In the genomic region with DNA sequence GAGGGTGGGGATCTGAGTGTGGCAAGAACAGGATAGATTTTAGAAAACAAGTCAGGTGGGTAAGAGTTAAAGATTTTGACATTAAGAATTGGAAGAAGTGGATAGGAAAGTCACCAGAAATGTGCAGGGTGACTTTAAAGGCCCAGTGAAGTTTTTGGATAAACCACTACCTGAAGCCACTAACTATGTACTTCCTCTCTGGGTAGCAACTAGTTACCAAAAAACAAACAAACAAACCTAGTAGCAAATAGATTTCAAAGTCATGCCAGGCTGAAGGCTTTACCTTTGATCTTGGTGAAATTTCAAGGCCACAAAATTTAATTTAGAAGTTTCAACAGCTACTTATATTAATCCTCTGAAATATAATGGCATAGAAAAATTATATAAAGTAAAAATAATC, we compare ENCODE assay signal across 27 cellular contexts. TPM values are rescaled to one million over a fixed set of nuclear protein-coding genes. Genes with fewer than 3 reads are reported as not detected.
"Had no signal": no experiment of that assay in that cellular context is flagged by ENCODE, and none has a peak within 500 bp of the region (broad histone marks: within the 10 kb centered on the region; RNA-seq: fewer than 3 reads in every experiment).

No MANE protein-coding gene starts in this region.

- H3K4me3 ChIP-seq: coronary artery, heart left ventricle, spleen, testis, transverse colon had no signal

- H3K4me3 Mint-ChIP-seq: natural killer cell; neural crest cell; stimulated activated memory B cell treated with anti-CD40 and anti-IgM and Interleukin-4, amounts not matched to agents 10 μg/mL and 1 μg/mL and 100 μg/mL, for 72 hours; stimulated activated naive CD8-positive, alpha-beta T cell treated with anti-CD3 and anti-CD28 coated beads, Interleukin-15, Interleukin-2, amounts not matched to agents 100 ng/mL and 50 ng/mL, for 24 hours had no signal

- H3K4me1 Mint-ChIP-seq: neural crest cell had no signal

- DNase-seq: effector CD4-positive, alpha-beta T cell; foreskin melanocyte; heart left ventricle; hippocampal formation; kidney glomerular epithelial cell; natural killer cell; posterior cingulate gyrus; spleen; stimulated activated CD4-positive, alpha-beta T cell treated with anti-CD3 and anti-CD28 coated beads, Interleukin-15, amount 100 ng/mL, for 24 hours; stimulated activated CD4-positive, alpha-beta T cell treated with anti-CD3 and anti-CD28 coated beads, Interleukin-1b, Interleukin-23, amount 100 ng/mL, for 48 hours; stimulated activated CD4-positive, alpha-beta T cell treated with anti-CD3 and anti-CD28 coated beads, Interleukin-4, amount 100 ng/mL, for 24 hours; testis; transverse colon had no signal

- H3K4me1 ChIP-seq: heart left ventricle, spleen, testis, transverse colon had no signal

- H3K36me3 Mint-ChIP-seq: natural killer cell; stimulated activated memory B cell treated with anti-CD40 and anti-IgM and Interleukin-4, amounts not matched to agents 10 μg/mL and 1 μg/mL and 100 μg/mL, for 72 hours had no signal

- H3K9me3 Mint-ChIP-seq: natural killer cell; neural crest cell; stimulated activated memory B cell treated with anti-CD40 and anti-IgM and Interleukin-4, amounts not matched to agents 10 μg/mL and 1 μg/mL and 100 μg/mL, for 72 hours; stimulated activated naive CD8-positive, alpha-beta T cell treated with anti-CD3 and anti-CD28 coated beads, Interleukin-15, Interleukin-2, amounts not matched to agents 100 ng/mL and 50 ng/mL, for 24 hours had no signal

- H3K36me3 ChIP-seq: heart left ventricle, spleen, transverse colon had no signal

- ATAC-seq: heart left ventricle; sciatic nerve; stimulated activated memory B cell treated with anti-CD40 and anti-IgM and Interleukin-4, amounts not matched to agents 10 μg/mL and 1 μg/mL and 100 μg/mL, for 72 hours had no signal

- H3K27ac Mint-ChIP-seq: stimulated activated memory B cell treated with anti-CD40 and anti-IgM and Interleukin-4, amounts not matched to agents 10 μg/mL and 1 μg/mL and 100 μg/mL, for 72 hours; stimulated activated naive CD8-positive, alpha-beta T cell treated with anti-CD3 and anti-CD28 coated beads, Interleukin-15, Interleukin-2, amounts not matched to agents 100 ng/mL and 50 ng/mL, for 24 hours had no signal

- H3K27me3 Mint-ChIP-seq: stimulated activated memory B cell treated with anti-CD40 and anti-IgM and Interleukin-4, amounts not matched to agents 10 μg/mL and 1 μg/mL and 100 μg/mL, for 72 hours; stimulated activated naive CD8-positive, alpha-beta T cell treated with anti-CD3 and anti-CD28 coated beads, Interleukin-15, Interleukin-2, amounts not matched to agents 100 ng/mL and 50 ng/mL, for 24 hours had no signal

- H3K27ac ChIP-seq: coronary artery, heart left ventricle, spleen, testis, transverse colon had no signal

- H3K9me3 ChIP-seq: heart left ventricle, spleen, testis, transverse colon had no signal

- H3K27me3 ChIP-seq: heart left ventricle, spleen, testis, transverse colon had no signal

RNA-seq across cellular contexts. Expression of a gene that starts 42.5 kb away (rescaled TPM):
- total RNA-seq: dermis microvascular lymphatic vessel endothelial cell, glomerular endothelial cell, lung microvascular endothelial cell, mesenteric fat pad, neural crest cell, osteocyte, pulmonary artery endothelial cell, sciatic nerve, skeletal muscle tissue, transverse colon, ureter had no signal
- polyA plus RNA-seq: heart left ventricle, liver had no signal
